Comparison of ENCODE assay signal across 13 cellular contexts in the genomic region with DNA sequence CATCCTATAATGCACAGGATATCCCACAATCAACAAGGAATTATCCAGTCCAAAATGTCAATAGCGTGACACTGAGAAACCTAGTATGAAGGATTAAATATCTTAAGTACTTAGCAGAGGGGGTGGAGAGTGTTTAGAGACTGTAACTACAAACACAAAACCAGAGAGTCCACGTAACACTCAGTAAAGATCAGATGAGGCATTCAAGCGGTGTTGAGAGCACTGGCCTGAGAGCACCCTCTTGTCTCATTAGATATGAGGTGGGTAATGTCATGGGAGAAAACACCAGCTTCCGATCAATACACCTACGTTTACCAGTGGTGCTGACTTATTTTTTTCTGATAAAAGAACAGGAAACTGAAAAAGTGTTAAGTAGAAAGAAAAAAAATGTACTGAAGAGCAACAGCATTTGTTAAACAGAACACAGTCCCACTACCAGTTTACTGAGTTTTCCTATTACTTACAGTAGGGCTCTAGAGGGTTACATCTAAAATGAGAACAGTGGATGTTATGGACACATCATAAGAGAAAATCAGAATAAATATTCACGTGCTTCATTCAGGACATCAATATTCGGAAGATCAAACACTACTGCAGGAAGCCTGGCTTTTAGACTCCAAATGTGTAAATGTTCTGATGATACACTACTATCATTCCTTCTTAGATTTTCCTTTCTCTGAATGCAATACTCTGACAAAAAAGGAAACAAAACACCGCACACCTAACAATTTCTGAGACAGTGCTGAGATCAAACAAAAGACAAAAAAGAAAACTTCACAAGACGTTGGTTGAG. TPM values are rescaled to one million over a fixed set of nuclear protein-coding genes. Genes with fewer than 3 reads are reported as not detected.
A peak's percentile ranks its signal among the peaks of the same experiment; 100 is the strongest.
DNase-seq lines count a peak whose midpoint lies in the region; FAIRE-seq and TF ChIP-seq lines count a peak whose summit lies in the region.
"Had no signal": no experiment of that assay in that cellular context is flagged by ENCODE, and none has a peak within 500 bp of the region (broad histone marks: within the 10 kb centered on the region; RNA-seq: fewer than 3 reads in every experiment).

No MANE protein-coding gene starts in this region.

- intact Hi-C loops in tibial artery (cut with DNase I; ENCODE audit: low total_unique reads): no loop called here
- intact Hi-C loops in kidney (cut with DNase I): no loop called here

- H3K4me3 ChIP-seq in iPS-20b (ENCODE audit: low read length): peak overlapping the region; percentile 90; the same call in 1 of the 2 replicates
- H3K4me3 ChIP-seq in tibial artery: no peak overlapping the region
- no peak overlapping the region for H3K4me3 ChIP-seq in kidney (ENCODE audit: low read length in 2 of 2)

- no peak overlapping the region for H3K27ac ChIP-seq in iPS-20b (ENCODE audit: low read length)
- H3K27ac ChIP-seq in tibial artery: peak overlapping the region; percentile 80 to 87
- H3K27ac ChIP-seq in kidney (ENCODE audit: low read depth in 2 of 2, low read length in 2 of 2): no peak overlapping the region
- H3K27ac ChIP-seq: psoas muscle had no signal

- FAIRE-seq in kidney (lab: Jason Lieb, UNC): no peak
- FAIRE-seq: astrocyte, TTC549 had no signal

- H3K4me1 ChIP-seq in iPS-20b (ENCODE audit: insufficient read depth, low read length): peaks cover 3% of the 10 kb centered on the region; the same call in 1 of the 2 replicates
- peaks cover 0 to 30% (median 13%) of the 10 kb centered on the region in 4 donors for H3K4me1 ChIP-seq in tibial artery
- H3K4me1 ChIP-seq in kidney (ENCODE audit: control insufficient read depth in 1 of 2, insufficient read depth in 1 of 2, low read depth in 1 of 2, low read length in 2 of 2): peaks cover 3 to 6% of the 10 kb centered on the region in 2 donors

- H3K9ac ChIP-seq in iPS-20b (ENCODE audit: low read depth, low read length) (no peak overlapping the region), kidney (ENCODE audit: low read length in 2 of 2) (no peak overlapping the region)

- TF ChIP-seq CTCF in tibial artery (IDR thresholded peaks at IDR 0.05) (no peak), kidney (IDR thresholded peaks at IDR 0.05; ENCODE audit: borderline replicate concordance, extremely low read depth, insufficient read depth) (no peak)

- H3K27me3 ChIP-seq in iPS-20b (ENCODE audit: insufficient read depth, low read length): peaks cover 38% of the 10 kb centered on the region
- H3K27me3 ChIP-seq in tibial artery: no peaks in the 10 kb centered on the region

- peak; percentile 33 for DNase-seq in activated naive CD4-positive, alpha-beta T cell treated with Interleukin-2 at 50 U/mL for 16 hours
- no peak for DNase-seq in activated naive CD4-positive, alpha-beta T cell (lab: John Stamatoyannopoulos, UW)
- peak; percentile 26 to 41 for DNase-seq in activated CD4-positive, alpha-beta T cell treated with anti-CD3 and anti-CD28 coated beads, Interleukin-2, amount 50 U/mL, for 4 hours
- DNase-seq in tibial artery (no peak), kidney (no peak), NK-92 (lab: John Stamatoyannopoulos, UW; ENCODE audit: unreplicated experiment) (no peak), glomerular visceral epithelial cell (ENCODE audit: extremely low spot score) (no peak)
- DNase-seq: NCI-H1092, OCI-M1, psoas muscle had no signal

- H3K36me3 ChIP-seq in iPS-20b (ENCODE audit: insufficient read depth, low read depth, low read length): no peaks in the 10 kb centered on the region
- no peaks in the 10 kb centered on the region for H3K36me3 ChIP-seq in tibial artery
- H3K36me3 ChIP-seq in kidney (ENCODE audit: control insufficient read depth in 1 of 2, insufficient read depth in 2 of 2, low read length in 2 of 2): no peaks in the 10 kb centered on the region

- H3K9me3 ChIP-seq in iPS-20b (ENCODE audit: insufficient read depth, low read depth, low read length) (no peaks in the 10 kb centered on the region), tibial artery (no peaks in the 10 kb centered on the region), kidney (ENCODE audit: control insufficient read depth in 1 of 2, low read length in 2 of 2) (no peaks in the 10 kb centered on the region)
- H3K9me3 ChIP-seq: psoas muscle had no signal

RNA-seq across cellular contexts. Expression of a gene that starts 2.1 kb away (rescaled TPM):
- total RNA-seq in kidney: 3.4 TPM
- 9.0 TPM for polyA plus RNA-seq in kidney (ENCODE audit: insufficient read depth, low read depth, low replicate concordance)

Comparison
In these comparisons a context has a peak if more than half of its experiments do, and no peak if none do; other contexts are left out.
1. DNase-seq: peak in activated naive CD4-positive, alpha-beta T cell treated with Interleukin-2 at 50 U/mL for 16 hours (single experiment) and activated CD4-positive, alpha-beta T cell treated with anti-CD3 and anti-CD28 coated beads, Interleukin-2, amount 50 U/mL, for 4 hours (2 of 2); none in activated naive CD4-positive, alpha-beta T cell (0 of 4), tibial artery (0 of 2), kidney (single experiment), NK-92 (single experiment) and glomerular visceral epithelial cell (single experiment).
2. H3K27ac ChIP-seq: peak in tibial artery (2 of 2); none in iPS-20b (single experiment) and kidney (0 of 2).